Comparison of ENCODE assay signal across 1 cellular context in genomic region chr14:56798447-56799326, GRCh38.
TF ChIP-seq lines count a peak whose summit lies in the region.

No MANE protein-coding gene starts in this region.

TF ChIP-seq in SK-N-SH, 30 proteins besides CTCF, POLR2A, EP300 and RAD21 (continued from another document):
- TF ChIP-seq, protein P1, sequence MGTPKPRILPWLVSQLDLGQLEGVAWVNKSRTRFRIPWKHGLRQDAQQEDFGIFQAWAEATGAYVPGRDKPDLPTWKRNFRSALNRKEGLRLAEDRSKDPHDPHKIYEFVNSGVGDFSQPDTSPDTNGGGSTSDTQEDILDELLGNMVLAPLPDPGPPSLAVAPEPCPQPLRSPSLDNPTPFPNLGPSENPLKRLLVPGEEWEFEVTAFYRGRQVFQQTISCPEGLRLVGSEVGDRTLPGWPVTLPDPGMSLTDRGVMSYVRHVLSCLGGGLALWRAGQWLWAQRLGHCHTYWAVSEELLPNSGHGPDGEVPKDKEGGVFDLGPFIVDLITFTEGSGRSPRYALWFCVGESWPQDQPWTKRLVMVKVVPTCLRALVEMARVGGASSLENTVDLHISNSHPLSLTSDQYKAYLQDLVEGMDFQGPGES (IDR thresholded peaks at IDR 0.05; ENCODE audit: low read depth, low read length): no peak
- TF ChIP-seq, protein P2, sequence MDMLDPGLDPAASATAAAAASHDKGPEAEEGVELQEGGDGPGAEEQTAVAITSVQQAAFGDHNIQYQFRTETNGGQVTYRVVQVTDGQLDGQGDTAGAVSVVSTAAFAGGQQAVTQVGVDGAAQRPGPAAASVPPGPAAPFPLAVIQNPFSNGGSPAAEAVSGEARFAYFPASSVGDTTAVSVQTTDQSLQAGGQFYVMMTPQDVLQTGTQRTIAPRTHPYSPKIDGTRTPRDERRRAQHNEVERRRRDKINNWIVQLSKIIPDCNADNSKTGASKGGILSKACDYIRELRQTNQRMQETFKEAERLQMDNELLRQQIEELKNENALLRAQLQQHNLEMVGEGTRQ (IDR thresholded peaks at IDR 0.05; ENCODE audit: borderline replicate concordance, low read depth, low read length): no peak
- TF ChIP-seq FOXJ3 (CRISPR knock-in tag; IDR thresholded peaks at IDR 0.05) (no peak), JUND (IDR thresholded peaks at IDR 0.05) (no peak)
- TF ChIP-seq, protein P3, sequence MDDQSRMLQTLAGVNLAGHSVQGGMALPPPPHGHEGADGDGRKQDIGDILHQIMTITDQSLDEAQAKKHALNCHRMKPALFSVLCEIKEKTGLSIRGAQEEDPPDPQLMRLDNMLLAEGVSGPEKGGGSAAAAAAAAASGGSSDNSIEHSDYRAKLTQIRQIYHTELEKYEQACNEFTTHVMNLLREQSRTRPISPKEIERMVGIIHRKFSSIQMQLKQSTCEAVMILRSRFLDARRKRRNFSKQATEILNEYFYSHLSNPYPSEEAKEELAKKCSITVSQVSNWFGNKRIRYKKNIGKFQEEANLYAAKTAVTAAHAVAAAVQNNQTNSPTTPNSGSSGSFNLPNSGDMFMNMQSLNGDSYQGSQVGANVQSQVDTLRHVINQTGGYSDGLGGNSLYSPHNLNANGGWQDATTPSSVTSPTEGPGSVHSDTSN (IDR thresholded peaks at IDR 0.05): no peak
